1 cellular context compared by ENCODE assay signal in the genomic region with DNA sequence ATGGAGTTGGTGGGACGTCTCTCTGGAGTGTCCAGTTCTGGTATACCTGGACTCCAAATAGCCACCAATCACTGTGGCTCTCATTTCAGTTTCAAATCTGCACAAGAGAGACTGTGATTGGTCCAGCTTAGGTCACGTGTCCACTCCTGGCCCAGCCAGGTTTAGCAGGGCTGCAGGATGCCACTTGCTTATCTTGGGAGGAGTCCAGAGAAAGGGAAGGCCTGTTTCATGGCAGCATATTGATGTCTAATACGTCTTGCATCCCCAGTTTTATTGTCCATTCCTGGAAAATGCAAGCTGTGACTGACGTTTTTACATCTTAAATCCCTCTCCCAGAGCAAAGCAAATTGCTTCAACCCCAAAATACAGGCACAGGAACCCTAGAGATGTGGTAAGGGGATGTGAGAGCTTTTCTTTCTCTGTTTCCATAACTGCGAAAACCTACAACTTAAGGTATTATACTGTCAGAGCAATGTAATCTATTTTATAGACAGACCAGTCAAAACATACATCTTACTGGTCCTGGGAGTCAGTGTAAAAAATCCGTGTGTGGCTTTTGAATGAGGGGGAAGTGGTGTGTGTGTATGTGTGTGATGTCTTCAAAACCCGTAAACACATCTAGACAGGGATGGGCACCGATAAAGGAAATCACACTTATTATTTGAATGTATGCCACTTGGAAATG.
TF ChIP-seq lines count a peak whose summit lies in the region.

No MANE protein-coding gene starts in this region.

TF ChIP-seq in HCT116, 20 proteins besides CTCF, POLR2A, EP300 and RAD21:
- TF ChIP-seq, protein P1, sequence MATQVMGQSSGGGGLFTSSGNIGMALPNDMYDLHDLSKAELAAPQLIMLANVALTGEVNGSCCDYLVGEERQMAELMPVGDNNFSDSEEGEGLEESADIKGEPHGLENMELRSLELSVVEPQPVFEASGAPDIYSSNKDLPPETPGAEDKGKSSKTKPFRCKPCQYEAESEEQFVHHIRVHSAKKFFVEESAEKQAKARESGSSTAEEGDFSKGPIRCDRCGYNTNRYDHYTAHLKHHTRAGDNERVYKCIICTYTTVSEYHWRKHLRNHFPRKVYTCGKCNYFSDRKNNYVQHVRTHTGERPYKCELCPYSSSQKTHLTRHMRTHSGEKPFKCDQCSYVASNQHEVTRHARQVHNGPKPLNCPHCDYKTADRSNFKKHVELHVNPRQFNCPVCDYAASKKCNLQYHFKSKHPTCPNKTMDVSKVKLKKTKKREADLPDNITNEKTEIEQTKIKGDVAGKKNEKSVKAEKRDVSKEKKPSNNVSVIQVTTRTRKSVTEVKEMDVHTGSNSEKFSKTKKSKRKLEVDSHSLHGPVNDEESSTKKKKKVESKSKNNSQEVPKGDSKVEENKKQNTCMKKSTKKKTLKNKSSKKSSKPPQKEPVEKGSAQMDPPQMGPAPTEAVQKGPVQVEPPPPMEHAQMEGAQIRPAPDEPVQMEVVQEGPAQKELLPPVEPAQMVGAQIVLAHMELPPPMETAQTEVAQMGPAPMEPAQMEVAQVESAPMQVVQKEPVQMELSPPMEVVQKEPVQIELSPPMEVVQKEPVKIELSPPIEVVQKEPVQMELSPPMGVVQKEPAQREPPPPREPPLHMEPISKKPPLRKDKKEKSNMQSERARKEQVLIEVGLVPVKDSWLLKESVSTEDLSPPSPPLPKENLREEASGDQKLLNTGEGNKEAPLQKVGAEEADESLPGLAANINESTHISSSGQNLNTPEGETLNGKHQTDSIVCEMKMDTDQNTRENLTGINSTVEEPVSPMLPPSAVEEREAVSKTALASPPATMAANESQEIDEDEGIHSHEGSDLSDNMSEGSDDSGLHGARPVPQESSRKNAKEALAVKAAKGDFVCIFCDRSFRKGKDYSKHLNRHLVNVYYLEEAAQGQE (IDR thresholded peaks at IDR 0.05; ENCODE audit: low read depth) = no peak
